In the genomic region with DNA sequence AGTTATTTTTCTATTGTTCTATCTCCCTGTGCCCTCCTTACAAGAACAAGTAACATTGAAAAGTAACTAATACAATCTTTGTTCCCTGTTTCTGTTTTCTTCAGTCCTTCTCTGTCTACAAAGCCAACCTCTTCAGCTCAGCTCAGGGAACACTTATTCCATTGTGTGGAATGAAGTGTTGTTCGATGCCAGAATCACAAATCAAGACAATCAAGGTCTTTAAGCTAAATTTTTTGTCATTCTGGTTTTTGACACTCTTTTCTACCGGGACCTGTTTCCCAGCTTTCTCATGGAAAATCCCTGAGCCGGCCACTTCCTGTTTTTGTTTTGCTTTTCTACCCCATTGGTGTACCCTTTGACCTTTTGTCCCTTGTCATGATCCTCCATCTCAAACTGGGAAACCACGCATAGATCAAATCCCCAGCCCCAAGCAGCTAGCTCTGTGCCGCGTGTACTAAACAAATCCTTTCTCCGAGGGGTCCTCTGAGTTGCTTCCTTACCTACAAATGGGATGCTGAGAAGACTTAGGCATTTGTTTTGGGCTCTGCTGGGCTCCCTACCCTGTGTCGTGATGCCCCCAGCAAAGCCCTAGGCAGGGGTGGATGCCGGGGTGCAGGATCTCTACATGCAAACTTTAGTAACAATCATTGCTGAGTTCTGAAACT, we compare ENCODE assay signal across 9 cellular contexts.
DNase-seq lines count a peak whose midpoint lies in the region; ATAC-seq, FAIRE-seq and TF ChIP-seq lines count a peak whose summit lies in the region.
"Had no signal": no experiment of that assay in that cellular context is flagged by ENCODE, and none has a peak within 500 bp of the region (broad histone marks: within the 10 kb centered on the region; RNA-seq: fewer than 3 reads in every experiment).

No MANE protein-coding gene starts in this region.

- no peak overlapping the region for H3K4me3 ChIP-seq in gastroesophageal sphincter

- peak overlapping the region; percentile 91 to 99 (median 96) for H3K27ac ChIP-seq in gastroesophageal sphincter

- peaks cover 15 to 71% (median 35%) of the 10 kb centered on the region in 3 donors for H3K4me1 ChIP-seq in gastroesophageal sphincter

- DNase-seq in ELR (ENCODE audit: low read depth) (peak; percentile 25), progenitor cell of endocrine pancreas (ENCODE audit: low spot score, unreplicated experiment) (no peak), DMS 273 treated with DMSO at 0.1 percent for 48 hours (lab: John Stamatoyannopoulos, UW) (no peak)
- DNase-seq: cerebellar nuclear complex had no signal

- H3K4me3 Mint-ChIP-seq in progenitor cell of endocrine pancreas (ENCODE audit: low read depth), result no peak overlapping the region

- no peak for TF ChIP-seq POLR2A in gastroesophageal sphincter (IDR thresholded peaks at IDR 0.05)

- H3K36me3 Mint-ChIP-seq in progenitor cell of endocrine pancreas (ENCODE audit: insufficient read depth), result no peaks in the 10 kb centered on the region

- WGBS in gastroesophageal sphincter (ENCODE audit: low coverage in 1 of 2), 2 donors, result 35% methylated on average over 7 of the region's 9 CpGs; no CpG with 5 or more reads in 1 of the 2 donors

- H3K9me3 ChIP-seq in gastroesophageal sphincter, result no peaks in the 10 kb centered on the region

- no peak for TF ChIP-seq EP300 in gastroesophageal sphincter (IDR thresholded peaks at IDR 0.05)

- no peaks in the 10 kb centered on the region for H3K36me3 ChIP-seq in gastroesophageal sphincter

- no peaks in the 10 kb centered on the region for H3K27me3 Mint-ChIP-seq in progenitor cell of endocrine pancreas

- H3K27me3 ChIP-seq in gastroesophageal sphincter, result no peaks in the 10 kb centered on the region

- H3K27ac Mint-ChIP-seq in progenitor cell of endocrine pancreas, result peak overlapping the region; percentile 95

- peak; percentile 43 for FAIRE-seq in TTC549 (lab: Jason Lieb, UNC)

- TF ChIP-seq CTCF in gastroesophageal sphincter (IDR thresholded peaks at IDR 0.05) (no peak), progenitor cell of endocrine pancreas (IDR thresholded peaks at IDR 0.05; ENCODE audit: unreplicated experiment) (no peak)

- H3K9me3 Mint-ChIP-seq in progenitor cell of endocrine pancreas (ENCODE audit: low read depth), result peaks cover 3% of the 10 kb centered on the region

- peak; percentile 21 for ATAC-seq in gastroesophageal sphincter
- ATAC-seq in GM18861 (IDR thresholded peaks at IDR 0.05; ENCODE audit: unreplicated experiment), result no peak
- ATAC-seq in HG03432 (IDR thresholded peaks at IDR 0.05; ENCODE audit: unreplicated experiment), result no peak
- no peak for ATAC-seq in GM19395 (IDR thresholded peaks at IDR 0.05; ENCODE audit: unreplicated experiment)

- H3K4me1 Mint-ChIP-seq in progenitor cell of endocrine pancreas (ENCODE audit: low read depth), result peaks cover 25% of the 10 kb centered on the region
